In the genomic region with DNA sequence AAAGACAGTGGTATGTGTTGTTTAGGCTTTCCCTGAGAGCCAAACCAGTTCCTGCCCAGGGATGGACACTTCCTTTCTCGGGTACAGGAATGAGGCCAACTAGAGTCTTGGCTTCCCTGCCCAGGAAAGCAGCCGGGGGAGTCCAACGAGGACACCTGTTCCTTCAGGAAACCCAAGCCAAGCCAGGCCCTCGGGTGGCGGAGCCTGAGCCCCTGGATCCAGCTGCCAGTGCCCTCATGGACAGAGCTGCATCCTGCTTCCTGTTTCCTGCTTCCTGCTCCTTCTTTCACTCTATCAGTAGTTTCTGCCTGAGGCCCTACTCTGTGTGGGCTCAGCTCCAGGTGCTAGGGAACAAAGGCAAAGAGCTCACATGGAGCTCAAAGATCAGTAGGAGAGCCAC, we compare ENCODE assay signal across 12 cellular contexts. TPM values are rescaled to one million over a fixed set of nuclear protein-coding genes. Genes with fewer than 3 reads are reported as not detected.
"Had no signal": no experiment of that assay in that cellular context is flagged by ENCODE, and none has a peak within 500 bp of the region (broad histone marks: within the 10 kb centered on the region; RNA-seq: fewer than 3 reads in every experiment).

No MANE protein-coding gene starts in this region.

- H3K9me3 ChIP-seq: lower lobe of right lung had no signal

- DNase-seq: activated CD4-positive, alpha-beta T cell treated with anti-CD3 and anti-CD28 coated beads, Interleukin-2, amount 50 U/mL, for 1 hour; activated CD8-positive, alpha-beta memory T cell treated with anti-CD3 and anti-CD28 coated beads, Interleukin-2, amount 10 ng/mL, durations not matched to agents 7 days and 5 days; activated effector memory CD4-positive, alpha-beta T cell treated with Interleukin-2 at 50 U/mL for 16 hours; activated T-cell treated with anti-CD3 and anti-CD28 coated beads, Interleukin-2, amount 50 U/mL, for 24 hours; amygdala; hippocampal formation; lower lobe of right lung; natural killer cell; occipital lobe; stimulated activated CD4-positive, alpha-beta T cell treated with anti-CD3 and anti-CD28 coated beads, Interleukin-4, amount 100 ng/mL, for 4 hours; T-helper 2 cell had no signal

- ATAC-seq: activated CD8-positive, alpha-beta memory T cell treated with anti-CD3 and anti-CD28 coated beads, Interleukin-2, amount 10 ng/mL, durations not matched to agents 7 days and 5 days; lower lobe of right lung; natural killer cell; sciatic nerve had no signal

- H3K27ac ChIP-seq: lower lobe of right lung had no signal

- H3K36me3 ChIP-seq: lower lobe of right lung had no signal

- H3K4me3 ChIP-seq: lower lobe of right lung had no signal

RNA-seq across cellular contexts. Expression of a gene that starts 7.9 kb away (rescaled TPM):
- total RNA-seq: activated CD8-positive, alpha-beta memory T cell treated with anti-CD3 and anti-CD28 coated beads, Interleukin-2, amount 10 ng/mL, durations not matched to agents 7 days and 5 days had no signal
